Comparison of ENCODE assay signal across 18 cellular contexts in genomic region chr10:1362589-1363465, GRCh38.
DNase-seq lines count a peak whose midpoint lies in the region; ATAC-seq and TF ChIP-seq lines count a peak whose summit lies in the region.
"Had no signal": no experiment of that assay in that cellular context is flagged by ENCODE, and none has a peak within 500 bp of the region (broad histone marks: within the 10 kb centered on the region; RNA-seq: fewer than 3 reads in every experiment).

No MANE protein-coding gene starts in this region.

- no peak overlapping the region for H3K4me3 Mint-ChIP-seq in stimulated activated naive CD8-positive, alpha-beta T cell treated with anti-CD3 and anti-CD28 coated beads, Interleukin-15, amount 100 ng/mL, for 72 hours
- H3K4me3 Mint-ChIP-seq: B cell, IgD-negative memory B cell had no signal

- DNase-seq in stimulated activated naive CD8-positive, alpha-beta T cell treated with anti-CD3 and anti-CD28 coated beads, Interleukin-15, amount 100 ng/mL, for 72 hours, result no peak
- DNase-seq in stimulated activated naive CD8-positive, alpha-beta T cell treated with anti-CD3 and anti-CD28 coated beads, Interleukin-15, Interleukin-2, amounts not matched to agents 100 U/mL and 50 U/mL, for 24 hours, result no peak
- DNase-seq in iPS-NIHi11 (ENCODE audit: low spot score) (peak; percentile 17), posterior vena cava (ENCODE audit: low spot score) (peak; percentile 81), NCI-H1436 (lab: John Stamatoyannopoulos, UW) (no peak), NCI-H524 (lab: John Stamatoyannopoulos, UW) (no peak), GM20000 (ENCODE audit: low spot score) (no peak), SKM-1 treated with dmso at 0.1 percent for 144 hours (lab: John Stamatoyannopoulos, UW; ENCODE audit: unreplicated experiment) (no peak)
- DNase-seq: EL, GF-D8, NCI-H1105, NCI-H2029 treated with DMSO at 0.1 percent for 48 hours, NCI-H226, NCI-H510A treated with DMSO at 0.1 percent for 48 hours, Right ventricle myocardium superior had no signal

- peaks cover 15% of the 10 kb centered on the region for H3K4me1 Mint-ChIP-seq in stimulated activated naive CD8-positive, alpha-beta T cell treated with anti-CD3 and anti-CD28 coated beads, Interleukin-15, amount 100 ng/mL, for 72 hours

- intact Hi-C loops in posterior vena cava (cut with DNase I), result no loop called here

- H3K27ac Mint-ChIP-seq in stimulated activated naive CD8-positive, alpha-beta T cell treated with anti-CD3 and anti-CD28 coated beads, Interleukin-15, amount 100 ng/mL, for 72 hours, result no peak overlapping the region
- H3K27ac Mint-ChIP-seq: B cell, IgD-negative memory B cell had no signal

- peak; percentile 52 for ATAC-seq in stimulated activated naive CD8-positive, alpha-beta T cell treated with anti-CD3 and anti-CD28 coated beads, Interleukin-15, amount 100 ng/mL, for 72 hours
- ATAC-seq in stimulated activated naive CD8-positive, alpha-beta T cell treated with anti-CD3 and anti-CD28 coated beads, Interleukin-15, Interleukin-2, amounts not matched to agents 100 U/mL and 50 U/mL, for 24 hours, result no peak
- ATAC-seq: A549 had no signal

- no peaks in the 10 kb centered on the region for H3K9me3 Mint-ChIP-seq in stimulated activated naive CD8-positive, alpha-beta T cell treated with anti-CD3 and anti-CD28 coated beads, Interleukin-15, amount 100 ng/mL, for 72 hours

- peaks cover 71% of the 10 kb centered on the region for H3K27me3 Mint-ChIP-seq in stimulated activated naive CD8-positive, alpha-beta T cell treated with anti-CD3 and anti-CD28 coated beads, Interleukin-15, amount 100 ng/mL, for 72 hours

- no peak for TF ChIP-seq CTCF in GM20000 (IDR thresholded peaks at IDR 0.05; ENCODE audit: extremely low read depth, missing control alignments)

Comparison
In these comparisons a context has a peak if more than half of its experiments do, and no peak if none do; other contexts are left out.
1. DNase-seq: peak in iPS-NIHi11 (single experiment) and posterior vena cava (single experiment); none in stimulated activated naive CD8-positive, alpha-beta T cell treated with anti-CD3 and anti-CD28 coated beads, Interleukin-15, amount 100 ng/mL, for 72 hours (0 of 2), stimulated activated naive CD8-positive, alpha-beta T cell treated with anti-CD3 and anti-CD28 coated beads, Interleukin-15, Interleukin-2, amounts not matched to agents 100 U/mL and 50 U/mL, for 24 hours (single experiment), NCI-H1436 (single experiment), NCI-H524 (0 of 2), GM20000 (single experiment) and SKM-1 treated with dmso at 0.1 percent for 144 hours (single experiment).